Comparison of ENCODE assay signal across 1 cellular context in the genomic region with DNA sequence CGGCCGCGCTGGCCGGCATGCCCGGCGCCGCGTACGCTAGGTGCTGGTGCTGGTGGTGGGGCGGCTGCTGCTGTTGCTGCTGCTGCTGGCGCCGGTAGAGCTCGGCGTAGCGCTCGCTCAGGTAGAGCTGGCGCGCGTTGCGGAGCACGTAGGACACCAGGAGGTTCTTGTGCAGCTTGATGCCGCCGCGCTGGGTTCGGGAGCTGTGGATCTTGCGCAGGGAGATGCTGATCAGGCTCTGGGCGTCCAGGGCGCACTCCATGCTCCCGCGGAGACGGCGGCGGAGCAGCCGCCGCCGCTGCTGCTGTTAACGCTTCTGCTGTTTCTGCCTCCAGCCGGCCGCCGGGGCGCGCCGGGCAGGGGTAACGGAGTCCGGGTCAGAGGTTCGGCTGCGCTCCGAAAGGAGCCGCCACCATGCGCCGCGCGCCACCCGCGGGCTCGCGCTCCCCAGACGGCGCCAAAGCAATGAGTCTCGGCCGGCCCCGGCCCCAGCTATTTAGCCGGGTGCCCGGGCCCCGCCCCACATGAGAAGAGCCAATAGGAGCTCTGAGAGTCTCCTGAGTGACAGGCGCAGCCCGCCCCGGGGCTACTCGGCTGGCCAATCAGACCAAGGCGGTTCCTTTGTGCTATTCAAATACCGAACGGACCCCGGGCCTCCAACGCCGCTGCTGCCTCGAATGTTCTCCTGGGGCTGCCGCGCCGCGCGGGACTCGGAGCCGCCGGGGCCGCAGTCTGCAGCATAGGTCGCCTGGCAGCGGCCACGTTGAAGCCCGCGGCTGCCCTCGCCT.
TF ChIP-seq lines count a peak whose summit lies in the region.

A gene (minus strand): TSS at position 471 of the 788 bp plus-strand sequence. CDS start 209 bp downstream, at position 262.

TF ChIP-seq in HepG2, 621 proteins besides CTCF, POLR2A, EP300 and RAD21 (continued from another document):
- TF ChIP-seq, protein P1, sequence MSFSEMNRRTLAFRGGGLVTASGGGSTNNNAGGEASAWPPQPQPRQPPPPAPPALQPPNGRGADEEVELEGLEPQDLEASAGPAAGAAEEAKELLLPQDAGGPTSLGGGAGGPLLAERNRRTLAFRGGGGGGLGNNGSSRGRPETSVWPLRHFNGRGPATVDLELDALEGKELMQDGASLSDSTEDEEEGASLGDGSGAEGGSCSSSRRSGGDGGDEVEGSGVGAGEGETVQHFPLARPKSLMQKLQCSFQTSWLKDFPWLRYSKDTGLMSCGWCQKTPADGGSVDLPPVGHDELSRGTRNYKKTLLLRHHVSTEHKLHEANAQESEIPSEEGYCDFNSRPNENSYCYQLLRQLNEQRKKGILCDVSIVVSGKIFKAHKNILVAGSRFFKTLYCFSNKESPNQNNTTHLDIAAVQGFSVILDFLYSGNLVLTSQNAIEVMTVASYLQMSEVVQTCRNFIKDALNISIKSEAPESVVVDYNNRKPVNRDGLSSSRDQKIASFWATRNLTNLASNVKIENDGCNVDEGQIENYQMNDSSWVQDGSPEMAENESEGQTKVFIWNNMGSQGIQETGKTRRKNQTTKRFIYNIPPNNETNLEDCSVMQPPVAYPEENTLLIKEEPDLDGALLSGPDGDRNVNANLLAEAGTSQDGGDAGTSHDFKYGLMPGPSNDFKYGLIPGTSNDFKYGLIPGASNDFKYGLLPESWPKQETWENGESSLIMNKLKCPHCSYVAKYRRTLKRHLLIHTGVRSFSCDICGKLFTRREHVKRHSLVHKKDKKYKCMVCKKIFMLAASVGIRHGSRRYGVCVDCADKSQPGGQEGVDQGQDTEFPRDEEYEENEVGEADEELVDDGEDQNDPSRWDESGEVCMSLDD (CRISPR knock-in tag; IDR thresholded peaks at IDR 0.05; ENCODE audit: borderline replicate concordance): peak; percentile 50; the same call in 1 of the 2 replicates
- TF ChIP-seq ZNF3 (CRISPR knock-in tag; IDR thresholded peaks at IDR 0.05): no peak
- peak; percentile 71 for TF ChIP-seq NKX3-1 (CRISPR knock-in tag; IDR thresholded peaks at IDR 0.05)
- TF ChIP-seq SSRP1 (CRISPR knock-in tag; IDR thresholded peaks at IDR 0.05): no peak
- TF ChIP-seq TARDBP (CRISPR knock-in tag; IDR thresholded peaks at IDR 0.05): peak; percentile 70; the same call in 1 of the 2 replicates
- TF ChIP-seq, protein P2, sequence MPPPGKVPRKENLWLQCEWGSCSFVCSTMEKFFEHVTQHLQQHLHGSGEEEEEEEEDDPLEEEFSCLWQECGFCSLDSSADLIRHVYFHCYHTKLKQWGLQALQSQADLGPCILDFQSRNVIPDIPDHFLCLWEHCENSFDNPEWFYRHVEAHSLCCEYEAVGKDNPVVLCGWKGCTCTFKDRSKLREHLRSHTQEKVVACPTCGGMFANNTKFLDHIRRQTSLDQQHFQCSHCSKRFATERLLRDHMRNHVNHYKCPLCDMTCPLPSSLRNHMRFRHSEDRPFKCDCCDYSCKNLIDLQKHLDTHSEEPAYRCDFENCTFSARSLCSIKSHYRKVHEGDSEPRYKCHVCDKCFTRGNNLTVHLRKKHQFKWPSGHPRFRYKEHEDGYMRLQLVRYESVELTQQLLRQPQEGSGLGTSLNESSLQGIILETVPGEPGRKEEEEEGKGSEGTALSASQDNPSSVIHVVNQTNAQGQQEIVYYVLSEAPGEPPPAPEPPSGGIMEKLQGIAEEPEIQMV (CRISPR knock-in tag; IDR thresholded peaks at IDR 0.05; ENCODE audit: low read depth): no peak; the same call in 1 of the 2 replicates
- TF ChIP-seq, protein P3, sequence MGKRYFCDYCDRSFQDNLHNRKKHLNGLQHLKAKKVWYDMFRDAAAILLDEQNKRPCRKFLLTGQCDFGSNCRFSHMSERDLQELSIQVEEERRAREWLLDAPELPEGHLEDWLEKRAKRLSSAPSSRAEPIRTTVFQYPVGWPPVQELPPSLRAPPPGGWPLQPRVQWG (CRISPR knock-in tag; IDR thresholded peaks at IDR 0.05; ENCODE audit: borderline replicate concordance, low read depth): no peak
